ENCODE assay signal across 8 cellular contexts in the genomic region with DNA sequence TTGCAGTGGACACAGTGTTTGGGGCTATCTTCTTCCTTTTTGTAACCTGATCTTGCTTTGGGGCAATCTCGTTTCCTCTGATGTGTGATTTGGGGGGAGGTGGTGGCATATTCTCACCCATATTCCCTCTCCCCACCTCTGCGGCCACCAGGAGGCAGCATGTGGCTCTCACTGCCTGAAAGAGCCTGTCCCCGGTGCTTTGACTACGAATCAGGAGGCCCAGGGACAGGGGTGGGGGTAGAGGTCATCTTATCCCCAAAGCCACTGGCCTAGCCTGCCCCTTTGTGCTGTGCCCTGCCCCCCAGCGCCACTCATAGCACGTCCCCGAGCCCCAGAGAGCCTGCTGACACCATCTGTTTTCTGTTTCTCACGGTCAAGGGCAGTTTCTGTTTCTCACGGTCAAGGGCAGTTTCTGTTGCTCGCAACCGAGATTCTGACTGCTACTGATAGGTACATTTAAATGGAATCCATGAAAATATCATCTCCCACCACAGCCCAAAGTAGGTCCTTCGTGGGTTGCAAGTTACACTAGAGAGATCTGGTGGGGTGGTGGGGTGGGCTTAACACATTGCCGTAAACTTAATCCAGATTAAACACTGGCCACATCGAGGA. TPM values are rescaled to one million over a fixed set of nuclear protein-coding genes. Genes with fewer than 3 reads are reported as not detected.
A peak's percentile ranks its signal among the peaks of the same experiment; 100 is the strongest.
DNase-seq lines count a peak whose midpoint lies in the region; ATAC-seq, FAIRE-seq and TF ChIP-seq lines count a peak whose summit lies in the region.

No MANE protein-coding gene starts in this region.

- POLR2A ChIA-PET in T-cell (lab: Charles Lee) (interaction anchor here in 1 of 2 donors (0.9 kb wide), 1 partner anchor 30 kb away, joined by 3 read pairs; no protein-coding TSS in a partner anchor), K562 (lab: Yijun Ruan, JAX) (interaction anchor here (0.6 kb wide), 2 partner anchors 25 to 159 kb away, joined by 3 read pairs; no protein-coding TSS in a partner anchor)

- peaks cover 21 to 24% of the 10 kb centered on the region in 2 experiments; a peak in 4 of 5 replicates for H3K4me1 ChIP-seq in K562 (replicated peaks in 1 of 2; ENCODE audit: control insufficient read depth in 2 of 2, insufficient read depth in 2 of 2, low read length in 2 of 2)

- H3K27ac ChIP-seq in K562 (ENCODE audit: extremely low read depth, low read depth, low read length) = peak overlapping the region; percentile 62

- TF ChIP-seq CTCF in K562 (IDR thresholded peaks at IDR 0.05 in 2 of 3, conservative IDR thresholded peaks at IDR 0.05 in 1 of 3; ENCODE audit: insufficient read depth in 2 of 3, low read depth in 1 of 3, low read length in 3 of 3) = peak; percentile 77 to 91 (median 78)

- H3K9me3 Mint-ChIP-seq in T-cell = no peaks in the 10 kb centered on the region

- peak overlapping the region; percentile 40 to 70 for H3K9ac ChIP-seq in K562 (ENCODE audit: insufficient read depth in 1 of 2, low read depth in 2 of 2, low read length in 2 of 2)

- peak overlapping the region; percentile 73 for H3K4me2 ChIP-seq in K562 (ENCODE audit: insufficient read depth, low read length)

- TF ChIP-seq POLR2A in GM12891 (IDR thresholded peaks at IDR 0.05; ENCODE audit: low read depth, low read length) (no peak), K562 (conservative IDR thresholded peaks at IDR 0.05) (no peak)

- TF ChIP-seq RAD21 in K562 (CRISPR knock-in tag; conservative IDR thresholded peaks at IDR 0.05 in 1 of 2, IDR thresholded peaks at IDR 0.05 in 1 of 2) = peak; percentile 43 to 78

- H3K9me3 ChIP-seq in K562 (replicated peaks; ENCODE audit: control insufficient read depth, insufficient read depth, low read depth, low read length) = no peaks in the 10 kb centered on the region

- no peaks in the 10 kb centered on the region for H3K27me3 ChIP-seq in K562 (ENCODE audit: control insufficient read depth in 2 of 2, insufficient read depth in 2 of 2, low read length in 2 of 2)

- CTCF ChIA-PET in T-cell (lab: Charles Lee) (interaction anchor here (0.8 to 1.3 kb wide), 3 partner anchors 30 to 80 kb away, joined by 3 to 5 read pairs (median 4); no protein-coding TSS in a partner anchor), K562 (lab: Yijun Ruan, JAX; ENCODE audit: low intra/inter-chr PET ratio) (interaction anchor here (0.6 kb wide), 1 partner anchor 31 kb away, joined by 3 read pairs; no protein-coding TSS in a partner anchor)

- FAIRE-seq in GM12891 (lab: Jason Lieb, UNC) (peak; percentile 9), K562 (lab: Jason Lieb, UNC) (peak; percentile 78)

- no peaks in the 10 kb centered on the region for H3K36me3 ChIP-seq in K562 (ENCODE audit: control insufficient read depth, insufficient read depth, low read length)

- in situ Hi-C loops in K562 (cut with MboI) = no loop called here

- BruUV-seq in K562 (replicated peaks; lab: Mats Ljungman, UMichigan) = no TSS peak

- H3K4me3 Mint-ChIP-seq in T-cell = no peak overlapping the region

- H4K20me1 ChIP-seq in K562 (replicated peaks; ENCODE audit: control insufficient read depth, insufficient read depth, low read length) = no peaks in the 10 kb centered on the region

- intact Hi-C loops in K562 (cut with micrococcal nuclease) = loop anchor here (1.0 to 10.0 kb wide), 4 partner anchors 31 to 107 kb away; partner anchors contain the start of gene MCM10

- no peaks in the 10 kb centered on the region for H3K9me1 ChIP-seq in K562 (ENCODE audit: control insufficient read depth, insufficient read depth, low read length)

- no peaks in the 10 kb centered on the region for H3K36me3 Mint-ChIP-seq in T-cell

- H3K79me2 ChIP-seq in K562 (ENCODE audit: control insufficient read depth, insufficient read depth, low read length) = no peaks in the 10 kb centered on the region

- peak overlapping the region in 1 of 2 donors; percentile 62 for H3K27ac Mint-ChIP-seq in T-cell

- no peak overlapping the region for H3K4me3 ChIP-seq in K562

- peak overlapping the region; percentile 93 for H2AFZ ChIP-seq in K562 (ENCODE audit: low read depth, low read length)

- ATAC-seq in HG03196 (IDR thresholded peaks at IDR 0.05; ENCODE audit: unreplicated experiment) (peak; percentile 84), T-cell (replicated peaks in 1 of 4) (peak; percentile 57 to 82 (median 69)), K562 (peak; percentile 98), HG03565 (IDR thresholded peaks at IDR 0.05; ENCODE audit: unreplicated experiment) (no peak)

- no peaks in the 10 kb centered on the region for H3K27me3 Mint-ChIP-seq in T-cell

- 10% methylated on average over 11 of the region's 14 CpGs for WGBS in K562 (ENCODE audit: insufficient coverage, low coverage, missing lambda C conversion rate)

- peak; percentile 31 for DNase-seq in GM12891 (ENCODE audit: insufficient read length, low spot score)
- peak; percentile 7 to 66 (median 50) for DNase-seq in T-cell
- peak; percentile 78 to 89 (median 84) for DNase-seq in K562 (ENCODE audit: extremely low read depth in 1 of 4, low spot score in 3 of 4)
- DNase-seq in left kidney (ENCODE audit: low read depth, low spot score) = peak; percentile 69
- DNase-seq in stimulated activated CD8-positive, alpha-beta memory T cell treated with anti-CD3 and anti-CD28 coated beads, Interleukin-15, amount 100 ng/mL, for 48 hours (ENCODE audit: low read depth in 2 of 2) = peak; percentile 12 to 15
- DNase-seq in dedifferentiated amniotic fluid mesenchymal stem cell (ENCODE audit: extremely low spot score) = no peak

- peaks cover 8 to 9% (median 9%) of the 10 kb centered on the region in 3 donors for H3K4me1 Mint-ChIP-seq in T-cell

- no peak for TF ChIP-seq EP300 in K562 (IDR thresholded peaks at IDR 0.05; ENCODE audit: low read length)

TF ChIP-seq in GM12891, 5 proteins besides CTCF, POLR2A, EP300 and RAD21:
- TF ChIP-seq POU2F2 (IDR thresholded peaks at IDR 0.05; ENCODE audit: low read depth, low read length) = no peak
- no peak for TF ChIP-seq SPI1 (IDR thresholded peaks at IDR 0.05; ENCODE audit: low read depth, low read length)
- TF ChIP-seq TAF1 (IDR thresholded peaks at IDR 0.05; ENCODE audit: low read depth, low read length) = no peak
- no peak for TF ChIP-seq PAX5 (IDR thresholded peaks at IDR 0.05; ENCODE audit: insufficient read depth, low read length, severe bottlenecking)
- no peak for TF ChIP-seq POLR2AphosphoS5 (IDR thresholded peaks at IDR 0.05; ENCODE audit: low read depth, low read length)

TF ChIP-seq in K562, 482 proteins besides CTCF, POLR2A, EP300 and RAD21 (continues in another document):
- TF ChIP-seq HMG20A (CRISPR knock-in tag; conservative IDR thresholded peaks at IDR 0.05) = no peak

RNA-seq across cellular contexts. Expression of gene PHYH, which starts 28.2 kb away (rescaled TPM):
- polyA plus RNA-seq in GM12891 (2012; ENCODE audit: low read depth, missing spikeins) = 6.1 TPM
- total RNA-seq in T-cell = 10 to 100 TPM in 2 of 5 donors, 1 to 10 TPM in 3; 9.3 to 10.9 (median 9.8) TPM
- total RNA-seq in K562 (2011; cell fraction: chromatin; rRNA removed; ENCODE audit: low replicate concordance) = 2.6 and 4.8 TPM in 2 replicates
- total RNA-seq in K562 (2011; cell fraction: nucleolus; rRNA removed) = 1.1 and 1.8 TPM in 2 replicates
- total RNA-seq in K562 (2011; cell fraction: nucleoplasm; rRNA removed) = 2.4 and 2.8 TPM in 2 replicates
- total RNA-seq in K562 (2014; rRNA removed) = 3.7 and 3.8 TPM in 2 replicates
- total RNA-seq in K562 (2014; rRNA removed; fragmentation: Illumina TruSeq; extraction: Trizol) = 4.0 and 4.4 TPM in 2 replicates
- total RNA-seq in K562 (2015; rRNA removed; fragmentation: Illumina TruSeq; extraction: Trizol) = 5.4 and 6.1 TPM in 2 replicates
- total RNA-seq in K562 (2021) = 4.9 and 5.2 TPM in 2 replicates
- 5.7 and 6.1 TPM in 2 replicates for polyA plus RNA-seq in K562 (2011; rRNA removed)
- polyA plus RNA-seq in K562 (2011; cell fraction: cytosol; rRNA removed) = 4.8 and 5.3 TPM in 2 replicates
- 2.5 and 3.2 TPM in 2 replicates for polyA plus RNA-seq in K562 (2011; cell fraction: nucleus; rRNA removed)
- polyA plus RNA-seq in K562 (2012) = 7.6 and 14.7 TPM in 2 replicates
- polyA plus RNA-seq in K562 (2014; fragmentation: Illumina TruSeq; extraction: Trizol) = 5.8 and 6.5 TPM in 2 replicates
- polyA plus RNA-seq in K562 (2014; fragmentation: Nextera tagmentation; extraction: Ambion mirVana) = 1 to 10 TPM; 6.3 to 6.9 TPM
- polyA plus RNA-seq in K562 (2014; rRNA removed) = 4.2 and 6.2 TPM in 2 replicates
- polyA minus RNA-seq in K562 (2011; rRNA and poly(A)+ RNA removed) = 2.0 and 2.5 TPM in 2 replicates
- polyA minus RNA-seq in K562 (2011; cell fraction: cytosol; rRNA and poly(A)+ RNA removed) = 1.0 and 2.8 TPM in 2 replicates
- 0.81 and 1.00 TPM in 2 replicates for polyA minus RNA-seq in K562 (2011; cell fraction: nucleus; rRNA and poly(A)+ RNA removed)

RNA-seq across cellular contexts. Expression of gene UCMA, which starts 37.5 kb away (rescaled TPM):
- 0.39 TPM for polyA plus RNA-seq in GM12891 (2012; ENCODE audit: low read depth, missing spikeins)
- not detected for total RNA-seq in T-cell
- not detected in 2 replicates for total RNA-seq in K562 (2011; cell fraction: chromatin; rRNA removed; ENCODE audit: low replicate concordance)
- total RNA-seq in K562 (2011; cell fraction: nucleolus; rRNA removed) = not detected in 2 replicates
- total RNA-seq in K562 (2011; cell fraction: nucleoplasm; rRNA removed) = not detected in 2 replicates
- total RNA-seq in K562 (2014; rRNA removed) = not detected in 2 replicates
- not detected in 2 replicates for total RNA-seq in K562 (2014; rRNA removed; fragmentation: Illumina TruSeq; extraction: Trizol)
- not detected in 2 replicates for total RNA-seq in K562 (2015; rRNA removed; fragmentation: Illumina TruSeq; extraction: Trizol)
- total RNA-seq in K562 (2021) = not detected in 2 replicates
- not detected in 2 replicates for polyA plus RNA-seq in K562 (2011; rRNA removed)
- polyA plus RNA-seq in K562 (2011; cell fraction: cytosol; rRNA removed) = not detected in 2 replicates
- polyA plus RNA-seq in K562 (2011; cell fraction: nucleus; rRNA removed) = not detected in 2 replicates
- polyA plus RNA-seq in K562 (2012) = not detected in 2 replicates
- not detected in 2 replicates for polyA plus RNA-seq in K562 (2014; fragmentation: Illumina TruSeq; extraction: Trizol)
- not detected for polyA plus RNA-seq in K562 (2014; fragmentation: Nextera tagmentation; extraction: Ambion mirVana)
- not detected in 2 replicates for polyA plus RNA-seq in K562 (2014; rRNA removed)
- not detected in 2 replicates for polyA minus RNA-seq in K562 (2011; rRNA and poly(A)+ RNA removed)
- not detected in 2 replicates for polyA minus RNA-seq in K562 (2011; cell fraction: cytosol; rRNA and poly(A)+ RNA removed)
- polyA minus RNA-seq in K562 (2011; cell fraction: nucleus; rRNA and poly(A)+ RNA removed) = not detected in 2 replicates
